ENCODE assay signal across 15 cellular contexts in genomic region chr1:143736562-143736961, GRCh38.
DNase-seq lines count a peak whose midpoint lies in the region; ATAC-seq and TF ChIP-seq lines count a peak whose summit lies in the region.
"Had no signal": no experiment of that assay in that cellular context is flagged by ENCODE, and none has a peak within 500 bp of the region (broad histone marks: within the 10 kb centered on the region; RNA-seq: fewer than 3 reads in every experiment).

No MANE protein-coding gene starts in this region.

- no peak overlapping the region for H3K9ac ChIP-seq in SK-N-MC (ENCODE audit: insufficient read length)
- peak overlapping the region in 1 of 2 donors; percentile 57 for H3K9ac ChIP-seq in mucosa of rectum (ENCODE audit: low read depth in 1 of 2, low read length in 2 of 2)

- no peaks in the 10 kb centered on the region for H3K36me3 ChIP-seq in SK-N-MC (ENCODE audit: insufficient read depth, low read length)
- no peaks in the 10 kb centered on the region for H3K36me3 ChIP-seq in mucosa of rectum (ENCODE audit: control insufficient read depth in 2 of 2, insufficient read depth in 2 of 2, low read length in 2 of 2)
- H3K36me3 ChIP-seq: suprapubic skin had no signal

- no peak overlapping the region for H3K4me3 ChIP-seq in SK-N-MC
- peak overlapping the region; percentile 47 for H3K4me3 ChIP-seq in fibroblast of mammary gland (ENCODE audit: control insufficient read depth, low read depth, low read length)
- H3K4me3 ChIP-seq in mucosa of rectum (ENCODE audit: low read length in 2 of 2): peak overlapping the region; percentile 31 to 45

- TF ChIP-seq CTCF in C4-2B (conservative IDR thresholded peaks at IDR 0.05) (no peak), fibroblast of mammary gland (conservative IDR thresholded peaks at IDR 0.05; ENCODE audit: control insufficient read depth, insufficient read depth, low read depth, low read length) (no peak)

- DNase-seq in SK-N-MC (ENCODE audit: low read depth, low spot score) (no peak), fibroblast of mammary gland (ENCODE audit: low read depth) (no peak), left cardiac atrium (no peak), left ventricle myocardium superior (no peak), head of caudate nucleus (no peak), HuH-7.5 (ENCODE audit: low spot score) (no peak)
- DNase-seq: activated CD4-positive, alpha-beta T cell treated with anti-CD3 and anti-CD28 coated beads for 36 hours; activated naive CD4-positive, alpha-beta T cell treated with anti-CD3 and anti-CD28 coated beads, Interleukin-2, amount 50 U/mL, for 16 hours; COR-L47; left colon; NCI-H1930 had no signal

- intact Hi-C loops in left cardiac atrium (cut with DNase I) (no loop called here), left ventricle myocardium superior (cut with micrococcal nuclease) (no loop called here), head of caudate nucleus (cut with DNase I) (no loop called here)

- peak overlapping the region; percentile 42 for H3K27ac ChIP-seq in C4-2B
- peak overlapping the region; percentile 36; the same call in 1 of the 2 replicates for H3K27ac ChIP-seq in SK-N-MC
- H3K27ac ChIP-seq in mucosa of rectum (ENCODE audit: low read depth in 2 of 2, low read length in 2 of 2): peak overlapping the region in 1 of 2 donors; percentile 61
- H3K27ac ChIP-seq: suprapubic skin had no signal

- ATAC-seq in left cardiac atrium (no peak), left ventricle myocardium superior (no peak)
- ATAC-seq: activated CD4-positive, alpha-beta T cell treated with anti-CD3 and anti-CD28 coated beads for 36 hours; left colon; natural killer cell treated with Interleukin-12 subunit alpha and Interleukin-12 subunit beta and Interleukin-15 and Interleukin-18, amount 100 ng/mL, for 72 hours had no signal

- no peaks in the 10 kb centered on the region for H3K4me1 ChIP-seq in mucosa of rectum (ENCODE audit: control insufficient read depth in 2 of 2, insufficient read depth in 2 of 2, low read length in 2 of 2)
- H3K4me1 ChIP-seq: suprapubic skin had no signal

- no peaks in the 10 kb centered on the region for H3K27me3 ChIP-seq in mucosa of rectum (ENCODE audit: control insufficient read depth in 2 of 2, insufficient read depth in 2 of 2, low read length in 2 of 2)

- H3K9me3 ChIP-seq in SK-N-MC (ENCODE audit: low read depth, low read length): no peaks in the 10 kb centered on the region
- H3K9me3 ChIP-seq in mucosa of rectum (ENCODE audit: control insufficient read depth in 2 of 2, low read length in 2 of 2): no peaks in the 10 kb centered on the region
- H3K9me3 ChIP-seq: suprapubic skin had no signal
